ENCODE assay signal across 23 cellular contexts in the genomic region with DNA sequence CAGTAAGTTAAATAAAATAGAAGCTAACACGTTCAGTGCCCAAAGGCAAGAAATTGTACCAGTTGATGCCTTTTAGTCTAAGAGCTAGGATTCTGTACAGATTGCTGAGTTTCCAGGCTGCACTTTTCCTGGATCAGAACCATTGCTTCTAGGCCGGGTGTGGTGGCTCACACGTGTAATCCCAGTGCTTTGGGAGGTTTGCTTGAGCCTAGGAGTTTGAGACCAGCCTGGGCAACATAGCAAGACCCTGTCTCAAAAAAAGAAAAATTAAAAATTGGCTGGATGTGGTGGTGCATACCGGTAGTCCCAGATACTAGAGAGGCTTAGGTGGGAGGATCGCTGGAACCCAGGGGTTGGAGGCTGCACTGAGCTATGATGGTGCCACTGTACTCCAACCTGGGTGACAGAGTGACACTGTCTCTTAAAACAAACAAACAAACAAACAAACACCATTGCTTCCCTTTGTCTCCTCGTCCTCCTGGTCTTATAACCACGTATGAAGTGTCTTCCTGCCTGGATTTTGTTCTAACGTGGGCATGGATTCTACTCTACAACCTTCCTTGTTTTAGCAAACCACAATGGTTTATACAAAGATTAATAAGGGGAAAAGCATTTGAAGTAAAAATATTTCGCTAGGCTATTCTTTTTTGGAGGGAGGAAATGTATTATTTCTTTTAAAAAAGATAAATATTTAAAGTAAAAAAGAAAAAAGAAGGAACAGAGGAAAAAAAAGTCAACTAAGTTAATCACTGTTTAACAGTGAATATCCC. TPM values are rescaled to one million over a fixed set of nuclear protein-coding genes. Genes with fewer than 3 reads are reported as not detected.
DNase-seq lines count a peak whose midpoint lies in the region; ATAC-seq, FAIRE-seq and TF ChIP-seq lines count a peak whose summit lies in the region.
"Had no signal": no experiment of that assay in that cellular context is flagged by ENCODE, and none has a peak within 500 bp of the region (broad histone marks: within the 10 kb centered on the region; RNA-seq: fewer than 3 reads in every experiment).

No MANE protein-coding gene starts in this region.

- peaks cover 27% of the 10 kb centered on the region for H3K4me1 ChIP-seq in IMR-90 (ENCODE audit: control insufficient read depth, insufficient read depth, low read length)
- peaks cover 0 to under 1% of the 10 kb centered on the region in 2 experiments; a peak in 2 of 5 replicates for H3K4me1 ChIP-seq in K562 (replicated peaks in 1 of 2; ENCODE audit: control insufficient read depth in 2 of 2, insufficient read depth in 2 of 2, low read length in 2 of 2)

- peak overlapping the region; percentile 85 to 96 for H4K8ac ChIP-seq in IMR-90 (ENCODE audit: low read depth in 2 of 2, low read length in 2 of 2)

- no peak for TF ChIP-seq CTCF in AG04450 (IDR thresholded peaks at IDR 0.05; ENCODE audit: low read depth, low read length)
- no peak for TF ChIP-seq CTCF in IMR-90 (conservative IDR thresholded peaks at IDR 0.05; ENCODE audit: low read depth, low read length)
- TF ChIP-seq CTCF in K562 (IDR thresholded peaks at IDR 0.05 in 2 of 3, conservative IDR thresholded peaks at IDR 0.05 in 1 of 3; ENCODE audit: insufficient read depth in 2 of 3, low read depth in 1 of 3, low read length in 3 of 3): no peak
- no peak for TF ChIP-seq CTCF in dorsolateral prefrontal cortex (IDR thresholded peaks at IDR 0.05 in 54 of 56, conservative IDR thresholded peaks at IDR 0.05 in 2 of 56; ENCODE audit: low read depth in 1 of 56, partially characterized antibody in 56 of 56)

- DNase-seq in AG04450 (ENCODE audit: low read depth, low spot score) (no peak), IMR-90 (peak; percentile 73), K562 (ENCODE audit: extremely low read depth in 1 of 4, low spot score in 3 of 4) (no peak), NCI-H2081 treated with DMSO at 0.1 percent for 48 hours (lab: John Stamatoyannopoulos, UW) (no peak), substantia nigra (lab: John Stamatoyannopoulos, UW) (no peak), dorsolateral prefrontal cortex (no peak)
- DNase-seq: AML-193; BE2C; CD4-positive, alpha-beta T cell; CD8-positive, alpha-beta memory T cell; DMS 273 treated with DMSO at 0.1 percent for 48 hours; DND-41; EL; H9 had no signal

- H3K9me3 ChIP-seq in AG04450 (ENCODE audit: control insufficient read depth, insufficient read depth, low read length) (peaks cover 4% of the 10 kb centered on the region; the same call in 1 of the 2 replicates), IMR-90 (ENCODE audit: control insufficient read depth, insufficient read depth, low read length) (no peaks in the 10 kb centered on the region), K562 (replicated peaks; ENCODE audit: control insufficient read depth, insufficient read depth, low read depth, low read length) (no peaks in the 10 kb centered on the region; the same call in 1 of the 2 replicates)
- H3K9me3 ChIP-seq: BE2C had no signal

- dilution Hi-C loops in IMR-90 (cut with HindIII; ENCODE audit: low sequenced_read_pairs, unreplicated experiment): no loop called here

- no peak overlapping the region for H3K4me3 ChIP-seq in AG04450 (ENCODE audit: low read depth, low read length)
- H3K4me3 ChIP-seq in IMR-90 (ENCODE audit: insufficient read depth, low read depth, low read length): no peak overlapping the region
- H3K4me3 ChIP-seq in K562: no peak overlapping the region
- no peak overlapping the region for H3K4me3 ChIP-seq in dorsolateral prefrontal cortex
- H3K4me3 ChIP-seq: BLaER1 treated with 17β-estradiol and CSF1 and Interleukin-3, amounts not matched to agents 10 nM and 100 nM; GM23338 had no signal

- no peak overlapping the region for H2AK9ac ChIP-seq in IMR-90 (replicated peaks; ENCODE audit: low read depth, low read length, poor library complexity)

- peak overlapping the region; percentile 92 for H2BK20ac ChIP-seq in IMR-90 (ENCODE audit: low read depth, low read length)

- H4K5ac ChIP-seq in IMR-90 (ENCODE audit: low read depth, low read length): peak overlapping the region; percentile 97

- peak overlapping the region; percentile 95 for H4K91ac ChIP-seq in IMR-90 (ENCODE audit: insufficient read depth, low read depth, low read length)

- H3K27ac ChIP-seq in AG04450 (ENCODE audit: low read depth, low read length) (peak overlapping the region; percentile 74), IMR-90 (ENCODE audit: insufficient read depth, low read length) (peak overlapping the region; percentile 99), K562 (ENCODE audit: extremely low read depth, low read depth, low read length) (no peak overlapping the region), substantia nigra (ENCODE audit: low read depth, low read length, poor library complexity, severe bottlenecking) (no peak overlapping the region), dorsolateral prefrontal cortex (peak overlapping the region in 1 of 59 donors; percentile 23)
- H3K27ac ChIP-seq: 22Rv1; BLaER1 treated with 17β-estradiol and CSF1 and Interleukin-3, amounts not matched to agents 10 nM and 100 nM had no signal

- peaks cover 50% of the 10 kb centered on the region for H3K79me2 ChIP-seq in K562 (ENCODE audit: control insufficient read depth, insufficient read depth, low read length)

- H4K20me1 ChIP-seq in IMR-90 (ENCODE audit: insufficient read depth, low read length) (peaks cover 16% of the 10 kb centered on the region), K562 (replicated peaks; ENCODE audit: control insufficient read depth, insufficient read depth, low read length) (no peaks in the 10 kb centered on the region)

- peak overlapping the region; percentile 85 for H3K4me2 ChIP-seq in IMR-90 (ENCODE audit: low read depth, low read length)
- no peak overlapping the region for H3K4me2 ChIP-seq in K562 (ENCODE audit: insufficient read depth, low read length)
- H3K4me2 ChIP-seq: BLaER1 treated with 17β-estradiol and CSF1 and Interleukin-3, amounts not matched to agents 10 nM and 100 nM; GM23338 had no signal

- TF ChIP-seq RAD21 in IMR-90 (IDR thresholded peaks at IDR 0.05; ENCODE audit: low read length) (no peak), K562 (CRISPR knock-in tag; conservative IDR thresholded peaks at IDR 0.05 in 1 of 2, IDR thresholded peaks at IDR 0.05 in 1 of 2) (no peak)

- peaks cover 43 to 68% of the 10 kb centered on the region in 2 experiments for H3K79me1 ChIP-seq in IMR-90 (ENCODE audit: low read depth in 1 of 2, low read length in 2 of 2)

- CTCF ChIA-PET in AG04450 (lab: Charles Lee) (interaction anchor here (1.1 to 1.5 kb wide), 2 partner anchors 131 to 248 kb away, joined by 3 to 4 read pairs; no protein-coding TSS in a partner anchor), IMR-90 (lab: Yijun Ruan, JAX) (interaction anchor here (0.6 kb wide), 1 partner anchor 57 kb away, joined by 3 read pairs; no protein-coding TSS in a partner anchor), K562 (lab: Yijun Ruan, JAX; ENCODE audit: low intra/inter-chr PET ratio) (no interaction called here)

- peak overlapping the region; percentile 100 for H3K18ac ChIP-seq in IMR-90 (ENCODE audit: low read depth, low read length)

- no peak for TF ChIP-seq EP300 in K562 (IDR thresholded peaks at IDR 0.05; ENCODE audit: low read length)

- H3K23ac ChIP-seq in IMR-90 (ENCODE audit: low read depth, low read length): peak overlapping the region; percentile 74; the same call in 1 of the 2 replicates

- H3K9me1 ChIP-seq in IMR-90 (ENCODE audit: insufficient read depth, low read length) (peaks cover 24% of the 10 kb centered on the region), K562 (ENCODE audit: control insufficient read depth, insufficient read depth, low read length) (no peaks in the 10 kb centered on the region)

- intact Hi-C loops in IMR-90 (cut with micrococcal nuclease) (loop anchor here (1.0 to 5.0 kb wide), 2 partner anchors 9 to 199 kb away; a partner anchor contains a TSS), K562 (cut with micrococcal nuclease) (no loop called here), dorsolateral prefrontal cortex (cut with DNase I) (no loop called here)

- WGBS in IMR-90 (ENCODE audit: extremely low coverage in 2 of 2, insufficient read length in 1 of 2), 2 experiments: 100% methylated on average over 1 of the region's 9 CpGs; no CpG with 5 or more reads in 1 of the 2 experiments
- 89% methylated on average over 9 of the region's 9 CpGs for WGBS in K562 (ENCODE audit: insufficient coverage, low coverage, missing lambda C conversion rate)

- peak overlapping the region; percentile 76 for H3K14ac ChIP-seq in IMR-90 (replicated peaks; ENCODE audit: low read depth, low read length)

- H2BK15ac ChIP-seq in IMR-90 (ENCODE audit: low read depth, low read length): peak overlapping the region; percentile 95; the same call in 1 of the 3 replicates

- H2AFZ ChIP-seq in IMR-90 (replicated peaks; ENCODE audit: low read length, poor library complexity): no peak overlapping the region
- H2AFZ ChIP-seq in K562 (ENCODE audit: low read depth, low read length): no peak overlapping the region
- H2AFZ ChIP-seq: GM23338 had no signal

- H3K36me3 ChIP-seq in IMR-90 (ENCODE audit: control insufficient read depth, insufficient read depth, low read length) (peaks cover 2% of the 10 kb centered on the region; the same call in 1 of the 2 replicates), K562 (ENCODE audit: control insufficient read depth, insufficient read depth, low read length) (no peaks in the 10 kb centered on the region; the same call in 2 of the 3 replicates)
- H3K36me3 ChIP-seq: BE2C had no signal

- H3K4ac ChIP-seq in IMR-90 (ENCODE audit: low read depth, low read length): peak overlapping the region; percentile 94

- peak overlapping the region; percentile 71 for H3K56ac ChIP-seq in IMR-90 (ENCODE audit: extremely low read depth, insufficient read depth, low read length)

- BruUV-seq in IMR-90 (replicated peaks; lab: Mats Ljungman, UMichigan) (no TSS peak), K562 (replicated peaks; lab: Mats Ljungman, UMichigan) (no TSS peak)

- H2BK5ac ChIP-seq in IMR-90 (ENCODE audit: low read depth, low read length, poor library complexity, severe bottlenecking): peak overlapping the region; percentile 98

- FAIRE-seq in G401.6 (lab: Jason Lieb, UNC) (peak; percentile 23), K562 (lab: Jason Lieb, UNC) (no peak)
- FAIRE-seq: A204.1, D721Med, GM12892 had no signal

- peak; percentile 25 for ATAC-seq in IMR-90 (ENCODE audit: low read depth)
- ATAC-seq in K562: no peak
- ATAC-seq in HG02798 (IDR thresholded peaks at IDR 0.05; ENCODE audit: poor library complexity, unreplicated experiment): no peak
- ATAC-seq: HCT116 had no signal

- TF ChIP-seq POLR2A in IMR-90 (IDR thresholded peaks at IDR 0.05; ENCODE audit: low read depth, low read length) (no peak), K562 (conservative IDR thresholded peaks at IDR 0.05) (no peak)

- peak overlapping the region; percentile 99 for H2AK5ac ChIP-seq in IMR-90 (ENCODE audit: low read depth, low read length)

- H2BK120ac ChIP-seq in IMR-90 (ENCODE audit: low read depth, low read length): peak overlapping the region; percentile 87

- in situ Hi-C loops in IMR-90 (cut with MboI; ENCODE audit: low sequenced_read_pairs): no loop called here
- in situ Hi-C loops in K562 (cut with MboI): no loop called here

- no peaks in the 10 kb centered on the region for H3K27me3 ChIP-seq in AG04450 (ENCODE audit: control insufficient read depth, insufficient read depth, low read length)
- no peaks in the 10 kb centered on the region for H3K27me3 ChIP-seq in IMR-90 (ENCODE audit: control insufficient read depth, insufficient read depth, low read length)
- H3K27me3 ChIP-seq in K562 (ENCODE audit: control insufficient read depth in 2 of 2, insufficient read depth in 2 of 2, low read length in 2 of 2): no peaks in the 10 kb centered on the region
- H3K27me3 ChIP-seq in dorsolateral prefrontal cortex: no peaks in the 10 kb centered on the region
- H3K27me3 ChIP-seq: BE2C; BLaER1 treated with 17β-estradiol and CSF1 and Interleukin-3, amounts not matched to agents 10 nM and 100 nM had no signal

- POLR2A ChIA-PET in AG04450 (lab: Yijun Ruan, JAX): no interaction called here
- POLR2A ChIA-PET in IMR-90 (lab: Charles Lee; ENCODE audit: unreplicated experiment): no interaction called here
- POLR2A ChIA-PET in K562 (lab: Yijun Ruan, JAX): interaction anchor here (0.6 kb wide), 1 partner anchor 12 kb away, joined by 3 read pairs; no protein-coding TSS in a partner anchor

- H3K9ac ChIP-seq in IMR-90 (ENCODE audit: low read depth, low read length) (peak overlapping the region; percentile 47), K562 (ENCODE audit: insufficient read depth in 1 of 2, low read depth in 2 of 2, low read length in 2 of 2) (no peak overlapping the region)
- H3K9ac ChIP-seq: BLaER1 treated with 17β-estradiol and CSF1 and Interleukin-3, amounts not matched to agents 10 nM and 100 nM had no signal

RNA-seq across cellular contexts. Expression of a gene that starts 9.7 kb away (rescaled TPM):
- polyA plus RNA-seq in AG04450 (2011; rRNA removed): 90.2 and 97.3 TPM in 2 replicates
- polyA minus RNA-seq in AG04450 (2011; rRNA and poly(A)+ RNA removed): 91.1 and 94.3 TPM in 2 replicates
- 81.4 and 131 TPM in 2 replicates for total RNA-seq in IMR-90 (2012; rRNA removed)
- polyA plus RNA-seq in IMR-90 (2012; rRNA removed): 24.8 and 38.0 TPM in 2 replicates
- polyA plus RNA-seq in IMR-90 (2012; cell fraction: cytosol; rRNA removed): 12.8 and 15.6 TPM in 2 replicates
- polyA plus RNA-seq in IMR-90 (2012; cell fraction: nucleus; rRNA removed; ENCODE audit: low replicate concordance): 9.9 and 36.3 TPM in 2 replicates
- 53.7 and 58.2 TPM in 2 replicates for total RNA-seq in K562 (2011; cell fraction: chromatin; rRNA removed; ENCODE audit: low replicate concordance)
- total RNA-seq in K562 (2011; cell fraction: nucleolus; rRNA removed): 22.3 and 25.7 TPM in 2 replicates
- 32.0 and 43.7 TPM in 2 replicates for total RNA-seq in K562 (2011; cell fraction: nucleoplasm; rRNA removed)
- total RNA-seq in K562 (2014; rRNA removed): 28.4 and 32.9 TPM in 2 replicates
- 42.1 and 52.6 TPM in 2 replicates for total RNA-seq in K562 (2014; rRNA removed; fragmentation: Illumina TruSeq; extraction: Trizol)
- total RNA-seq in K562 (2015; rRNA removed; fragmentation: Illumina TruSeq; extraction: Trizol): 38.3 and 38.6 TPM in 2 replicates
- total RNA-seq in K562 (2021): 69.2 and 76.9 TPM in 2 replicates
- 87.9 and 109 TPM in 2 replicates for polyA plus RNA-seq in K562 (2011; rRNA removed)
- 32.2 and 62.8 TPM in 2 replicates for polyA plus RNA-seq in K562 (2011; cell fraction: cytosol; rRNA removed)
- polyA plus RNA-seq in K562 (2011; cell fraction: nucleus; rRNA removed): 31.7 and 55.0 TPM in 2 replicates
- polyA plus RNA-seq in K562 (2012): 57.6 and 72.6 TPM in 2 replicates
- polyA plus RNA-seq in K562 (2014; fragmentation: Illumina TruSeq; extraction: Trizol): 59.9 and 73.2 TPM in 2 replicates
- polyA plus RNA-seq in K562 (2014; fragmentation: Nextera tagmentation; extraction: Ambion mirVana): 1 to 10 TPM; 8.4 to 9.1 TPM
- 26.2 and 44.6 TPM in 2 replicates for polyA plus RNA-seq in K562 (2014; rRNA removed)
- polyA minus RNA-seq in K562 (2011; rRNA and poly(A)+ RNA removed): 126 and 138 TPM in 2 replicates
- 34.0 and 62.3 TPM in 2 replicates for polyA minus RNA-seq in K562 (2011; cell fraction: cytosol; rRNA and poly(A)+ RNA removed)
- polyA minus RNA-seq in K562 (2011; cell fraction: nucleus; rRNA and poly(A)+ RNA removed): 17.1 and 38.9 TPM in 2 replicates
- total RNA-seq in dorsolateral prefrontal cortex: 100 to 1,000 TPM in 53 of 120 experiments, 10 to 100 TPM in 67; 62.3 to 136 (median 97.7) TPM

Comparison
In these comparisons a context has a peak if more than half of its experiments do, and no peak if none do; other contexts are left out.
1. H3K27ac ChIP-seq: peak in AG04450 (single experiment) and IMR-90 (single experiment); none in K562 (single experiment) and substantia nigra (single experiment).